8 cellular contexts compared by ENCODE assay signal in genomic region chr10:48655426-48656240, GRCh38. TPM values are rescaled to one million over a fixed set of nuclear protein-coding genes. Genes with fewer than 3 reads are reported as not detected.
DNase-seq lines count a peak whose midpoint lies in the region; ATAC-seq, FAIRE-seq and TF ChIP-seq lines count a peak whose summit lies in the region.

No MANE protein-coding gene starts in this region.

- DNase-seq in hippocampal formation (lab: John Stamatoyannopoulos, UW): peak; percentile 28 to 68
- DNase-seq in renal cortical epithelial cell (ENCODE audit: low read depth): peak; percentile 87
- DNase-seq in GM13977 (ENCODE audit: low spot score): no peak
- no peak for DNase-seq in HTR-8/SVneo (ENCODE audit: insufficient read length, low spot score)

- H3K36me3 ChIP-seq in BLaER1 (no peaks in the 10 kb centered on the region), HUES48 (ENCODE audit: control insufficient read depth, insufficient read depth, low read length) (no peaks in the 10 kb centered on the region)

- TF ChIP-seq CTCF in GM13977 (IDR thresholded peaks at IDR 0.05; ENCODE audit: extremely low read depth, insufficient read depth, missing control alignments): no peak

- H3K4me3 ChIP-seq in BLaER1: peak overlapping the region; percentile 65
- peak overlapping the region; percentile 63; the same call in 1 of the 2 replicates for H3K4me3 ChIP-seq in HUES48 (ENCODE audit: low read depth, low read length)

- H3K27ac ChIP-seq in BLaER1: no peak overlapping the region
- H3K27ac ChIP-seq in HUES48 (ENCODE audit: low read depth, low read length): no peak overlapping the region
- peak overlapping the region; percentile 24 for H3K27ac ChIP-seq in angular gyrus (ENCODE audit: low read depth, low read length)

- H3K9ac ChIP-seq in BLaER1: peak overlapping the region; percentile 53
- no peak overlapping the region for H3K9ac ChIP-seq in HUES48 (ENCODE audit: low read depth, low read length)

- peak; percentile 9 for ATAC-seq in GM19372 (IDR thresholded peaks at IDR 0.05; ENCODE audit: low read depth, unreplicated experiment)

- no peak for FAIRE-seq in HTR-8/SVneo (lab: Jason Lieb, UNC)

- peaks cover 13% of the 10 kb centered on the region; the same call in 1 of the 2 replicates for H4K20me1 ChIP-seq in BLaER1

- H3K4me1 ChIP-seq in BLaER1 (peaks cover 35% of the 10 kb centered on the region), HUES48 (ENCODE audit: control insufficient read depth, insufficient read depth, low read length) (peaks cover 8% of the 10 kb centered on the region; the same call in 1 of the 2 replicates)

- in situ Hi-C loops in GM13977 (cut with MboI; ENCODE audit: low pct_unique_long_range_greater_than_20kb, low sequenced_read_pairs, unreplicated experiment): loop anchor here (5.0 to 25.0 kb wide), 2 partner anchors 103 to 532 kb away; partner anchors contain the start of gene TMEM273

- H3K9me3 ChIP-seq in BLaER1 (no peaks in the 10 kb centered on the region), HUES48 (ENCODE audit: control insufficient read depth, insufficient read depth, low read length) (no peaks in the 10 kb centered on the region)

- peak overlapping the region; percentile 96 for H3K4me2 ChIP-seq in BLaER1

- H3K27me3 ChIP-seq in BLaER1 (peaks cover 33% of the 10 kb centered on the region), HUES48 (ENCODE audit: control insufficient read depth, insufficient read depth, low read length) (peaks cover 29% of the 10 kb centered on the region)

RNA-seq across cellular contexts. Expression of gene WDFY4, which starts 29.0 kb away (rescaled TPM):
- total RNA-seq in renal cortical epithelial cell: under 0.01 TPM in 1 of 2 replicates, not detected in the other

RNA-seq across cellular contexts. Expression of gene ARHGAP22, which starts 50.8 kb away (rescaled TPM):
- 19.7 and 39.2 TPM in 2 replicates for total RNA-seq in renal cortical epithelial cell

Comparison
In these comparisons a context has a peak if more than half of its experiments do, and no peak if none do; other contexts are left out.
1. DNase-seq: peak in hippocampal formation (2 of 2) and renal cortical epithelial cell (single experiment); none in GM13977 (single experiment) and HTR-8/SVneo (single experiment).